ENCODE assay signal across 1 cellular context in genomic region chr7:97009753-97010732, GRCh38.
TF ChIP-seq lines count a peak whose summit lies in the region.

No MANE protein-coding gene starts in this region.

TF ChIP-seq in endothelial cell of umbilical vein, 7 proteins besides CTCF, POLR2A, EP300 and RAD21:
- peak; percentile 58 for TF ChIP-seq EZH2 (IDR thresholded peaks at IDR 0.05; ENCODE audit: borderline replicate concordance, low read depth, low read length, severe bottlenecking)
- TF ChIP-seq FOS (IDR thresholded peaks at IDR 0.05; ENCODE audit: borderline replicate concordance, insufficient read depth, low read length): no peak
